1 cellular context compared by ENCODE assay signal in genomic region chr15:90419738-90420487, GRCh38.
TF ChIP-seq lines count a peak whose summit lies in the region.

No MANE protein-coding gene starts in this region.

TF ChIP-seq in WTC11, 78 proteins besides CTCF, POLR2A, EP300 and RAD21 (continued from another document):
- no peak for TF ChIP-seq ZNF532 (CRISPR knock-in tag; IDR thresholded peaks at IDR 0.05; ENCODE audit: borderline replicate concordance)
- TF ChIP-seq E2F1 (CRISPR knock-in tag; IDR thresholded peaks at IDR 0.05) = no peak
- TF ChIP-seq CREM (CRISPR knock-in tag; IDR thresholded peaks at IDR 0.05) = no peak
- no peak for TF ChIP-seq IRF2 (CRISPR knock-in tag; IDR thresholded peaks at IDR 0.05; ENCODE audit: borderline replicate concordance, low read depth)
- TF ChIP-seq GABPB1 (CRISPR knock-in tag; IDR thresholded peaks at IDR 0.05) = no peak
- no peak for TF ChIP-seq STAT6 (CRISPR knock-in tag; conservative IDR thresholded peaks at IDR 0.05; ENCODE audit: low read depth)
- TF ChIP-seq EMX1 (CRISPR knock-in tag; IDR thresholded peaks at IDR 0.05) = no peak
- TF ChIP-seq ZNF671 (CRISPR knock-in tag; IDR thresholded peaks at IDR 0.05) = no peak
- no peak for TF ChIP-seq MXD4 (CRISPR knock-in tag; IDR thresholded peaks at IDR 0.05; ENCODE audit: borderline replicate concordance)
TF ChIP-seq in WTC11: peak in this region for 0.
